8 cellular contexts compared by ENCODE assay signal in genomic region chr16:69796285-69797118, GRCh38. TPM values are rescaled to one million over a fixed set of nuclear protein-coding genes. Genes with fewer than 3 reads are reported as not detected.
DNase-seq lines count a peak whose midpoint lies in the region; ATAC-seq and TF ChIP-seq lines count a peak whose summit lies in the region.

No MANE protein-coding gene starts in this region.

- H3K9me3 Mint-ChIP-seq in T-helper 2 cell treated with Interferon-gamma antibody and Interleukin-4, amounts not matched to agents 5 μg/mL and 100 μg/mL, for 36 hours: no peaks in the 10 kb centered on the region
- H3K9me3 Mint-ChIP-seq in T-cell: no peaks in the 10 kb centered on the region

- CTCF ChIA-PET in T-cell (lab: Charles Lee): interaction anchor here (0.7 to 1.7 kb wide), 3 partner anchors 10 to 110 kb away, joined by 3 to 4 read pairs (median 3); no protein-coding TSS in a partner anchor

- ATAC-seq in T-cell (replicated peaks in 1 of 4): peak; percentile 55 to 69 (median 60)
- no peak for ATAC-seq in GM21825 (IDR thresholded peaks at IDR 0.05; ENCODE audit: unreplicated experiment)

- no peak overlapping the region for H3K4me3 ChIP-seq in Jurkat, Clone E6-1 (ENCODE audit: low read length)
- H3K4me3 ChIP-seq in tibial nerve: peak overlapping the region in 1 of 4 donors; percentile 27

- DNase-seq in T-helper 2 cell (peak in 3 of 5 experiments; percentile 1 to 65 (median 6)), T-cell (peak in 17 of 34 experiments; percentile 1 to 31 (median 6)), epithelial cell of prostate (ENCODE audit: low read depth, low spot score) (peak; percentile 8), middle frontal gyrus (ENCODE audit: extremely low spot score, low spot score) (peak; percentile 55), tibial nerve (ENCODE audit: low spot score in 2 of 2) (peak in 1 of 2 donors; percentile 46)
- no peak for DNase-seq in T-helper 2 cell treated with Interferon-gamma antibody and Interleukin-4, amounts not matched to agents 5 μg/mL and 100 μg/mL, for 36 hours (ENCODE audit: low spot score)
- peak; percentile 46 for DNase-seq in Jurkat, Clone E6-1 (ENCODE audit: low read depth, low spot score)

- peaks cover 18% of the 10 kb centered on the region for H3K36me3 Mint-ChIP-seq in T-helper 2 cell treated with Interferon-gamma antibody and Interleukin-4, amounts not matched to agents 5 μg/mL and 100 μg/mL, for 36 hours (ENCODE audit: low read depth)
- peaks cover 25% of the 10 kb centered on the region for H3K36me3 Mint-ChIP-seq in T-cell

- H3K27ac ChIP-seq in epithelial cell of prostate (no peak overlapping the region), tibial nerve (no peak overlapping the region)

- H3K27me3 ChIP-seq in tibial nerve: no peaks in the 10 kb centered on the region

- H3K36me3 ChIP-seq in tibial nerve: peaks cover 0 to 13% (median 0%) of the 10 kb centered on the region in 3 donors

- no peak overlapping the region for H3K27ac Mint-ChIP-seq in T-helper 2 cell treated with Interferon-gamma antibody and Interleukin-4, amounts not matched to agents 5 μg/mL and 100 μg/mL, for 36 hours
- H3K27ac Mint-ChIP-seq in T-cell: peak overlapping the region in 1 of 2 donors; percentile 48

- peak; percentile 87 to 91 (median 89) for TF ChIP-seq CTCF in tibial nerve (IDR thresholded peaks at IDR 0.05)

- peaks cover 2% of the 10 kb centered on the region for H3K4me1 Mint-ChIP-seq in T-helper 2 cell treated with Interferon-gamma antibody and Interleukin-4, amounts not matched to agents 5 μg/mL and 100 μg/mL, for 36 hours (ENCODE audit: low read depth)
- peaks cover 0 to 4% (median 4%) of the 10 kb centered on the region in 3 donors for H3K4me1 Mint-ChIP-seq in T-cell

- H3K9me3 ChIP-seq in tibial nerve: no peaks in the 10 kb centered on the region

- peak in 1 of 2 donors; percentile 45 for TF ChIP-seq EP300 in tibial nerve (IDR thresholded peaks at IDR 0.05)

- H3K4me1 ChIP-seq in tibial nerve: peaks cover 0 to 28% (median 0%) of the 10 kb centered on the region in 4 donors

- H3K4me3 Mint-ChIP-seq in T-helper 2 cell treated with Interferon-gamma antibody and Interleukin-4, amounts not matched to agents 5 μg/mL and 100 μg/mL, for 36 hours: no peak overlapping the region
- no peak overlapping the region for H3K4me3 Mint-ChIP-seq in T-cell

- POLR2A ChIA-PET in T-cell (lab: Charles Lee): interaction anchor here in 1 of 2 donors (0.6 kb wide), 1 partner anchor 557 kb away, joined by 4 read pairs; no protein-coding TSS in a partner anchor

- WGBS in tibial nerve, 2 donors: 39 to 44% methylated on average over 19 of the region's 19 CpGs

- no peak for TF ChIP-seq POLR2A in tibial nerve (IDR thresholded peaks at IDR 0.05)

- no peaks in the 10 kb centered on the region for H3K27me3 Mint-ChIP-seq in T-helper 2 cell treated with Interferon-gamma antibody and Interleukin-4, amounts not matched to agents 5 μg/mL and 100 μg/mL, for 36 hours (ENCODE audit: low read depth)
- H3K27me3 Mint-ChIP-seq in T-cell: no peaks in the 10 kb centered on the region

RNA-seq across cellular contexts. Expression of gene WWP2, which starts 34.4 kb away (rescaled TPM):
- 18.8 TPM for polyA plus RNA-seq in Jurkat, Clone E6-1 (2012; ENCODE audit: insufficient read depth, insufficient read length)
- total RNA-seq in T-cell: 10 to 100 TPM; 55.3 to 78.5 (median 66.4) TPM
- total RNA-seq in tibial nerve: 10 to 100 TPM; 40.8 to 96.9 (median 84.3) TPM

RNA-seq across cellular contexts. Expression of gene NOB1, which starts 41.8 kb away (rescaled TPM):
- polyA plus RNA-seq in Jurkat, Clone E6-1 (2012; ENCODE audit: insufficient read depth, insufficient read length): 93.6 TPM
- total RNA-seq in T-cell: 10 to 100 TPM; 29.7 to 66.1 (median 60.9) TPM
- 10 to 100 TPM; 23.2 to 42.3 (median 38.1) TPM for total RNA-seq in tibial nerve
